1 cellular context compared by ENCODE assay signal in the genomic region with DNA sequence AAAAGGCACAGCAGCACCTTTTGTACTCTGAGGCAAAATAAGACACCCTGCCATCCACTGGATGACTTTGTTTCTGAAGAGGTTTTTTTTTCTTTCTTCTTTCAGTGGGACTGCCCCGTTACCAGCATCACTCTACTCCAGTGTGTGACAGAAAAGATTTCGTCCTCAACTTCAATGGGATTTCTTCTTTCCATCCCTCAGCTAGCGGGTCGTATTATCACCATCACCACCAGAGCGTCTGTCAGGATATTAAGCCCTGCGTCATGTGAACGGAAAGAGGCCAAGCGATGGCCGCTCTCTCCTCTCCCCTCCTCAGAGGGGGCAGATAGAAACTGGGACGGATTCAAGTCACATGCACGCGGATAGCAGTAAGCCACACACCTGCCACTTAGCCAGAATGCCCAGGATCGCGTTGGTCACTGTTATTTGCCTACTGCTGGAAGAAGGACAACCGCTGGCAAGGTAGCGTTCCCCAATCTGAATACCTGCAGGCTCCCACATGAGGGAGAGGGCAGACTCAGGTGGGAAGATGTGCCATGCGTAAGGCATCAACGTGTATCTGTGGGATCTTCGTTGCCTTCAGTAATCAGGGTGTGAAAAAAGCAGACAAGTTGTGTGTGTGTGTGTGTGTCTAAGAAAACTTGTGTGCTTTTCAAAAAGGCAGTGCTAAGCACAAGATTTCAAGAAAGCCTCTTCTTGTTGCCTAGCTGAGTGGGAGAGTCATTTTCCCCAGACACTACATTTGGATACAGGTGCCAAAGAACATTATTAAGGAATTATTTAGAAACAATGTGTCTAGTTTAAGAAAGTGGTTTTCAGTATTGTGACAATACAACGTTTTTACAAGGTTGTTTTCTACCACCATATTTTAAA.
TF ChIP-seq lines count a peak whose summit lies in the region.

No MANE protein-coding gene starts in this region.

TF ChIP-seq in neural cell, 6 proteins besides CTCF, POLR2A, EP300 and RAD21:
- TF ChIP-seq TAF1 (IDR thresholded peaks at IDR 0.05; ENCODE audit: low read depth) (no peak), EZH2 (IDR thresholded peaks at IDR 0.05; ENCODE audit: borderline replicate concordance, insufficient read depth, low read length, poor library complexity, severe bottlenecking) (peak; percentile 76), SMC3 (conservative IDR thresholded peaks at IDR 0.05; ENCODE audit: poor library complexity) (no peak), MXI1 (conservative IDR thresholded peaks at IDR 0.05; ENCODE audit: poor library complexity, severe bottlenecking) (no peak), POLR2AphosphoS5 (IDR thresholded peaks at IDR 0.05) (peak; percentile 28)
- TF ChIP-seq, protein P1, sequence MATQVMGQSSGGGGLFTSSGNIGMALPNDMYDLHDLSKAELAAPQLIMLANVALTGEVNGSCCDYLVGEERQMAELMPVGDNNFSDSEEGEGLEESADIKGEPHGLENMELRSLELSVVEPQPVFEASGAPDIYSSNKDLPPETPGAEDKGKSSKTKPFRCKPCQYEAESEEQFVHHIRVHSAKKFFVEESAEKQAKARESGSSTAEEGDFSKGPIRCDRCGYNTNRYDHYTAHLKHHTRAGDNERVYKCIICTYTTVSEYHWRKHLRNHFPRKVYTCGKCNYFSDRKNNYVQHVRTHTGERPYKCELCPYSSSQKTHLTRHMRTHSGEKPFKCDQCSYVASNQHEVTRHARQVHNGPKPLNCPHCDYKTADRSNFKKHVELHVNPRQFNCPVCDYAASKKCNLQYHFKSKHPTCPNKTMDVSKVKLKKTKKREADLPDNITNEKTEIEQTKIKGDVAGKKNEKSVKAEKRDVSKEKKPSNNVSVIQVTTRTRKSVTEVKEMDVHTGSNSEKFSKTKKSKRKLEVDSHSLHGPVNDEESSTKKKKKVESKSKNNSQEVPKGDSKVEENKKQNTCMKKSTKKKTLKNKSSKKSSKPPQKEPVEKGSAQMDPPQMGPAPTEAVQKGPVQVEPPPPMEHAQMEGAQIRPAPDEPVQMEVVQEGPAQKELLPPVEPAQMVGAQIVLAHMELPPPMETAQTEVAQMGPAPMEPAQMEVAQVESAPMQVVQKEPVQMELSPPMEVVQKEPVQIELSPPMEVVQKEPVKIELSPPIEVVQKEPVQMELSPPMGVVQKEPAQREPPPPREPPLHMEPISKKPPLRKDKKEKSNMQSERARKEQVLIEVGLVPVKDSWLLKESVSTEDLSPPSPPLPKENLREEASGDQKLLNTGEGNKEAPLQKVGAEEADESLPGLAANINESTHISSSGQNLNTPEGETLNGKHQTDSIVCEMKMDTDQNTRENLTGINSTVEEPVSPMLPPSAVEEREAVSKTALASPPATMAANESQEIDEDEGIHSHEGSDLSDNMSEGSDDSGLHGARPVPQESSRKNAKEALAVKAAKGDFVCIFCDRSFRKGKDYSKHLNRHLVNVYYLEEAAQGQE (IDR thresholded peaks at IDR 0.05; ENCODE audit: borderline replicate concordance): no peak
